Comparison of ENCODE assay signal across 15 cellular contexts in genomic region chr10:113550365-113550764, GRCh38. TPM values are rescaled to one million over a fixed set of nuclear protein-coding genes. Genes with fewer than 3 reads are reported as not detected.
A peak's percentile ranks its signal among the peaks of the same experiment; 100 is the strongest.
DNase-seq lines count a peak whose midpoint lies in the region; ATAC-seq, FAIRE-seq and TF ChIP-seq lines count a peak whose summit lies in the region.
"Had no signal": no experiment of that assay in that cellular context is flagged by ENCODE, and none has a peak within 500 bp of the region (broad histone marks: within the 10 kb centered on the region; RNA-seq: fewer than 3 reads in every experiment).

No MANE protein-coding gene starts in this region.

- peaks cover 9% of the 10 kb centered on the region for H3K27me3 Mint-ChIP-seq in neural progenitor cell (ENCODE audit: insufficient read depth, low read depth)
- H3K27me3 Mint-ChIP-seq: activated naive CD8-positive, alpha-beta T cell had no signal

- peaks cover 17% of the 10 kb centered on the region for H3F3A ChIP-seq in neural progenitor cell (ENCODE audit: low read depth)

- TF ChIP-seq POLR2A in ovary (IDR thresholded peaks at IDR 0.05) (no peak), spleen (IDR thresholded peaks at IDR 0.05) (no peak)

- H3K4me1 ChIP-seq in neural progenitor cell (peaks cover 30% of the 10 kb centered on the region), ovary (ENCODE audit: insufficient read depth) (no peaks in the 10 kb centered on the region), spleen (peaks cover 0 to 3% (median 0%) of the 10 kb centered on the region in 6 donors)

- no peaks in the 10 kb centered on the region for H4K20me1 ChIP-seq in neural progenitor cell (ENCODE audit: low read depth)

- no peak overlapping the region for H3K27ac ChIP-seq in neural progenitor cell
- H3K27ac ChIP-seq in ovary = no peak overlapping the region
- H3K27ac ChIP-seq in spleen = peak overlapping the region in 2 of 8 donors; percentile 26 to 31
- H3K27ac ChIP-seq: psoas muscle had no signal

- H3K9me3 Mint-ChIP-seq in neural progenitor cell = peaks cover 2% of the 10 kb centered on the region
- H3K9me3 Mint-ChIP-seq: activated CD4-positive, alpha-beta memory T cell treated with anti-CD3 and anti-CD28 coated beads, Interleukin-2, amount 10 ng/mL, durations not matched to agents 7 days and 5 days had no signal

- peaks cover 17% of the 10 kb centered on the region for H3K4me1 Mint-ChIP-seq in neural progenitor cell

- DNase-seq in RCC 7860 (ENCODE audit: low spot score) (peak; percentile 90), neural progenitor cell (ENCODE audit: low spot score) (no peak), ovary (no peak), GM19239 (ENCODE audit: insufficient read length, low spot score) (no peak), spleen (no peak), NCI-H1092 treated with DMSO at 0.1 percent for 48 hours (lab: John Stamatoyannopoulos, UW) (no peak)
- DNase-seq: activated CD4-positive, alpha-beta memory T cell treated with anti-CD3 and anti-CD28 coated beads, Interleukin-2, amount 10 ng/mL, durations not matched to agents 7 days and 5 days; DND-41; left cardiac atrium; NCI-H510A; psoas muscle; SW 1271 had no signal

- H3K9me3 ChIP-seq in neural progenitor cell (ENCODE audit: low read depth) (no peaks in the 10 kb centered on the region), ovary (no peaks in the 10 kb centered on the region), spleen (no peaks in the 10 kb centered on the region)
- H3K9me3 ChIP-seq: psoas muscle had no signal

- no peak for TF ChIP-seq EP300 in ovary (IDR thresholded peaks at IDR 0.05)

- intact Hi-C loops in ovary (cut with DNase I) (no loop called here), spleen (cut with DNase I; ENCODE audit: low total_unique reads) (no loop called here)

- 42 to 54% (median 45%) methylated on average over 6 of the region's 6 CpGs for WGBS in ovary, 3 donors
- WGBS in spleen, 5 donors = 47 to 54% (median 49%) methylated on average over 6 of the region's 6 CpGs

- no peaks in the 10 kb centered on the region for H3K36me3 Mint-ChIP-seq in neural progenitor cell
- H3K36me3 Mint-ChIP-seq: activated naive CD8-positive, alpha-beta T cell had no signal

- no peaks in the 10 kb centered on the region for H3K36me3 ChIP-seq in neural progenitor cell
- H3K36me3 ChIP-seq in ovary = no peaks in the 10 kb centered on the region
- no peaks in the 10 kb centered on the region for H3K36me3 ChIP-seq in spleen

- peaks cover 18% of the 10 kb centered on the region for H3K27me3 ChIP-seq in neural progenitor cell
- H3K27me3 ChIP-seq in ovary = no peaks in the 10 kb centered on the region
- no peaks in the 10 kb centered on the region for H3K27me3 ChIP-seq in spleen (replicated peaks in 1 of 7)

- H3K27ac Mint-ChIP-seq in neural progenitor cell = peak overlapping the region; percentile 21
- H3K27ac Mint-ChIP-seq: activated CD4-positive, alpha-beta memory T cell treated with anti-CD3 and anti-CD28 coated beads, Interleukin-2, amount 10 ng/mL, durations not matched to agents 7 days and 5 days; activated naive CD8-positive, alpha-beta T cell had no signal

- TF ChIP-seq CTCF in neural progenitor cell (IDR thresholded peaks at IDR 0.05) = no peak
- no peak for TF ChIP-seq CTCF in ovary (IDR thresholded peaks at IDR 0.05)
- no peak for TF ChIP-seq CTCF in spleen (IDR thresholded peaks at IDR 0.05 in 8 of 11, conservative IDR thresholded peaks at IDR 0.05 in 3 of 11)

- no peak overlapping the region for H3K9ac ChIP-seq in neural progenitor cell

- no peak overlapping the region for H3K4me3 Mint-ChIP-seq in neural progenitor cell
- H3K4me3 Mint-ChIP-seq: activated CD4-positive, alpha-beta memory T cell treated with anti-CD3 and anti-CD28 coated beads, Interleukin-2, amount 10 ng/mL, durations not matched to agents 7 days and 5 days; activated naive CD8-positive, alpha-beta T cell had no signal

- H2AFZ ChIP-seq in neural progenitor cell (replicated peaks) = no peak overlapping the region

- ATAC-seq in GM21529 (IDR thresholded peaks at IDR 0.05; ENCODE audit: unreplicated experiment) (peak; percentile 69), esophagus mucosa (peak; percentile 83)
- ATAC-seq: left cardiac atrium, psoas muscle had no signal

- H3K4me2 ChIP-seq in neural progenitor cell = no peak overlapping the region

- H3K4me3 ChIP-seq in neural progenitor cell (no peak overlapping the region), ovary (no peak overlapping the region), spleen (no peak overlapping the region)
- H3K4me3 ChIP-seq: psoas muscle had no signal

- H3K79me2 ChIP-seq in neural progenitor cell (ENCODE audit: low read depth) = no peaks in the 10 kb centered on the region

- peak; percentile 97 for FAIRE-seq in RCC 7860 (lab: Jason Lieb, UNC)
- FAIRE-seq in GM19239 (lab: Jason Lieb, UNC) = no peak

RNA-seq across cellular contexts. Expression of gene HABP2, which starts 2.5 kb away (rescaled TPM):
- total RNA-seq in esophagus mucosa = 0.04 TPM
- total RNA-seq in neural progenitor cell (ENCODE audit: low replicate concordance) = not detected in 2 replicates
- 1 to 10 TPM in 1 of 7 donors, under 1 TPM in 4, not detected in 2; 0.07 to 2.3 (median 0.13) TPM for total RNA-seq in ovary
- polyA plus RNA-seq in ovary = under 1 TPM in 1 of 2 donors, not detected in 1; 0.25 TPM
- not detected for total RNA-seq in spleen
- polyA plus RNA-seq in spleen = not detected
- total RNA-seq: activated CD4-positive, alpha-beta memory T cell treated with anti-CD3 and anti-CD28 coated beads, Interleukin-2, amount 10 ng/mL, durations not matched to agents 7 days and 5 days; left cardiac atrium had no signal
